ENCODE assay signal across 8 cellular contexts in genomic region chr12:53006810-53007742, GRCh38. TPM values are rescaled to one million over a fixed set of nuclear protein-coding genes. Genes with fewer than 3 reads are reported as not detected.
DNase-seq lines count a peak whose midpoint lies in the region; ATAC-seq and TF ChIP-seq lines count a peak whose summit lies in the region.

No MANE protein-coding gene starts in this region.

- H3T11ph ChIP-seq in H9 (ENCODE audit: low read length): peak overlapping the region; percentile 48

- no peak overlapping the region for H2BK12ac ChIP-seq in H9 (ENCODE audit: insufficient read length, low read depth, low read length)

- peak overlapping the region; percentile 97 for H2BK5ac ChIP-seq in H9 (ENCODE audit: insufficient read length, low read length)

- peaks cover 3% of the 10 kb centered on the region for H3K23me2 ChIP-seq in H9 (ENCODE audit: insufficient read length, low read depth, low read length, poor library complexity, severe bottlenecking)

- no peaks in the 10 kb centered on the region; the same call in 1 of the 2 replicates for H3K27me3 Mint-ChIP-seq in H9 (ENCODE audit: low read depth)

- H3K27ac Mint-ChIP-seq in H9: peak overlapping the region; percentile 100

- H3K79me2 ChIP-seq in H9 (ENCODE audit: insufficient read depth, low read length): peaks cover 47% of the 10 kb centered on the region

- H2BK15ac ChIP-seq in H9 (ENCODE audit: low read depth, low read length): no peak overlapping the region

- no peaks in the 10 kb centered on the region for H3K27me3 ChIP-seq in H9 (ENCODE audit: insufficient read depth, low read length)

- WGBS in H9 (ENCODE audit: extremely low coverage, insufficient read length, low lambda C conversion rate): no CpG with 5 or more reads among the region's 43 CpGs

- H3K14ac ChIP-seq in H9 (ENCODE audit: insufficient read depth, low read length): peak overlapping the region; percentile 98

- DNase-seq in H9 (peak; percentile 82), NCI-H2171 treated with DMSO at 0.1 percent for 48 hours (lab: John Stamatoyannopoulos, UW) (peak; percentile 89), caudate nucleus (lab: John Stamatoyannopoulos, UW) (peak in 56 of 61 donors; percentile 2 to 83 (median 56)), islet precursor cell (peak; percentile 93)
- peak; percentile 52 to 68 (median 60) for DNase-seq in activated CD4-positive, CD25-positive, alpha-beta regulatory T cell (lab: John Stamatoyannopoulos, UW)
- DNase-seq in stimulated activated CD4-positive, alpha-beta T cell treated with anti-CD3 and anti-CD28 coated beads, Interleukin-12 subunit alpha, Interleukin-12 subunit beta, amount 100 ng/mL, for 48 hours (ENCODE audit: low read depth in 2 of 3, low spot score in 1 of 3): peak; percentile 67 to 84 (median 74)

- H3K18ac ChIP-seq in H9 (ENCODE audit: insufficient read length, low read depth, low read length): peak overlapping the region; percentile 97

- H3K4ac ChIP-seq in H9 (ENCODE audit: low read depth, low read length): peak overlapping the region; percentile 64; the same call in 1 of the 2 replicates

- H3K9me3 ChIP-seq in H9 (ENCODE audit: control insufficient read depth, low read depth, low read length): no peaks in the 10 kb centered on the region

- peak overlapping the region; percentile 84 for H2BK120ac ChIP-seq in H9 (ENCODE audit: low read depth, low read length, poor library complexity, severe bottlenecking)

- H2AK5ac ChIP-seq in H9 (ENCODE audit: insufficient read length, low read length): peak overlapping the region; percentile 24

- H2AFZ ChIP-seq in H9 (ENCODE audit: low read length): no peak overlapping the region

- no peak overlapping the region for H2BK20ac ChIP-seq in H9 (ENCODE audit: low read depth, low read length, poor library complexity, severe bottlenecking)

- no peaks in the 10 kb centered on the region for H4K20me1 ChIP-seq in H9 (ENCODE audit: control insufficient read depth, insufficient read depth, insufficient read length)

- peaks cover 38 to 48% (median 42%) of the 10 kb centered on the region in 3 experiments for H3K36me3 Mint-ChIP-seq in H9 (ENCODE audit: insufficient read depth in 1 of 3, low read depth in 3 of 3)

- H3K4me3 Mint-ChIP-seq in H9: peak overlapping the region; percentile 95 to 99

- H3K27ac ChIP-seq in C4-2B (peak overlapping the region; percentile 100), H9 (ENCODE audit: insufficient read length, low read depth, low read length) (peak overlapping the region; percentile 92), caudate nucleus (ENCODE audit: low read depth, low read length) (peak overlapping the region; percentile 90)

- H4K5ac ChIP-seq in H9 (ENCODE audit: insufficient read length, low read depth, low read length): peak overlapping the region; percentile 98

- peak overlapping the region; percentile 60 for H3K56ac ChIP-seq in H9 (ENCODE audit: insufficient read length, low read depth, low read length)

- H3K79me1 ChIP-seq in H9 (ENCODE audit: insufficient read depth, low read depth, low read length, poor library complexity, severe bottlenecking): no peaks in the 10 kb centered on the region

- peak overlapping the region; percentile 56 for H3K4me2 ChIP-seq in H9 (ENCODE audit: insufficient read depth, insufficient read length, low read length)

- H3K4me1 ChIP-seq in H9 (ENCODE audit: insufficient read depth, low read length): peaks cover 5% of the 10 kb centered on the region; the same call in 1 of the 2 replicates

- no peak for TF ChIP-seq CTCF in C4-2B (conservative IDR thresholded peaks at IDR 0.05)
- TF ChIP-seq CTCF in H9 (conservative IDR thresholded peaks at IDR 0.05): no peak

- no peak for ATAC-seq in HG03469 (IDR thresholded peaks at IDR 0.05; ENCODE audit: unreplicated experiment)

- H3K4me1 Mint-ChIP-seq in H9: peaks cover 39 to 51% of the 10 kb centered on the region in 2 experiments

- no peak overlapping the region for H3K23ac ChIP-seq in H9 (ENCODE audit: insufficient read length, low read depth, low read length)

- H3K9me3 Mint-ChIP-seq in H9: peaks cover 0 to 2% of the 10 kb centered on the region in 2 experiments; a peak in 2 of 5 replicates

- peak overlapping the region; percentile 98 for H3K9ac ChIP-seq in H9 (ENCODE audit: extremely low read depth, insufficient read length, low read length)

- H4K91ac ChIP-seq in H9 (ENCODE audit: insufficient read length, low read depth, low read length): peak overlapping the region; percentile 30

- H4K8ac ChIP-seq in H9 (replicated peaks; ENCODE audit: insufficient read length, low read depth, low read length): peak overlapping the region; percentile 94

RNA-seq across cellular contexts. Expression of gene EIF4B, which starts 0.8 kb away (rescaled TPM):
- total RNA-seq in H9 (2021): 713 and 723 TPM in 2 replicates

RNA-seq across cellular contexts. Expression of gene TNS2, which starts 42.8 kb away (rescaled TPM):
- total RNA-seq in H9 (2021): 3.6 and 4.5 TPM in 2 replicates

RNA-seq across cellular contexts. Expression of gene KRT18, which starts 58.2 kb away (rescaled TPM):
- 245 and 263 TPM in 2 replicates for total RNA-seq in H9 (2021)
